In genomic region chr22:31134688-31135087, GRCh38 we compare ENCODE assay signal across 40 cellular contexts. TPM values are rescaled to one million over a fixed set of nuclear protein-coding genes. Genes with fewer than 3 reads are reported as not detected.
"Had no signal": no experiment of that assay in that cellular context is flagged by ENCODE, and none has a peak within 500 bp of the region (broad histone marks: within the 10 kb centered on the region; RNA-seq: fewer than 3 reads in every experiment).

No MANE protein-coding gene starts in this region.

- H3K9me3 ChIP-seq: adrenal gland, body of pancreas, colonic mucosa, gastrocnemius medialis, heart left ventricle had no signal

- H3K4me3 Mint-ChIP-seq: activated B cell treated with CpG ODN at 0.5 μM for 24 hours; activated CD8-positive, alpha-beta memory T cell treated with anti-CD3 and anti-CD28 coated beads, Interleukin-2, amount 10 ng/mL, durations not matched to agents 7 days and 5 days; activated CD8-positive, alpha-beta T cell treated with anti-CD3 and anti-CD28 coated beads for 36 hours; activated naive CD4-positive, alpha-beta T cell treated with anti-CD3 and anti-CD28 coated beads for 36 hours; activated naive CD4-positive, alpha-beta T cell treated with anti-CD3 and anti-CD28 coated beads, Interleukin-2, amount 50 U/mL, for 24 hours; activated naive CD8-positive, alpha-beta T cell treated with anti-CD3 and anti-CD28 coated beads for 36 hours; activated naive CD8-positive, alpha-beta T cell treated with anti-CD3 and anti-CD28 coated beads, Interleukin-2, amount 50 U/mL, for 24 hours; activated T-helper 1 cell treated with anti-CD3 and anti-CD28 coated beads, Interleukin-12 subunit alpha, Interleukin-12 subunit beta, Interleukin-2, Interleukin-4 antibody, amounts not matched to agents 30 ng/mL and 10 ng/mL and 1 ng/mL, durations not matched to agents 14 hours and 24 hours and 36 hours; T-cell; T-helper 1 cell treated with Interleukin-12 subunit alpha and Interleukin-12 subunit beta and Interleukin-4 antibody, amounts not matched to agents 30 μg/mL and 1 μg/mL, for 36 hours had no signal

- H3K27me3 ChIP-seq: adrenal gland, body of pancreas, cardiac muscle cell, colonic mucosa had no signal

- H3K4me3 ChIP-seq: adrenal gland, body of pancreas, cardiac muscle cell, colonic mucosa, gastrocnemius medialis, heart left ventricle had no signal

- H3K27ac ChIP-seq: adrenal gland, body of pancreas, colonic mucosa, gastrocnemius medialis, heart left ventricle, WERI-Rb-1 had no signal

- H3K4me1 ChIP-seq: adrenal gland, colonic mucosa, gastrocnemius medialis had no signal

- ATAC-seq: activated CD4-positive, CD25-positive, alpha-beta regulatory T cell treated with anti-CD3 and anti-CD28 coated beads, Interleukin-2, amount 50 U/mL, for 24 hours; activated CD8-positive, alpha-beta memory T cell treated with anti-CD3 and anti-CD28 coated beads, Interleukin-2, amount 10 ng/mL, durations not matched to agents 7 days and 5 days; activated CD8-positive, alpha-beta T cell treated with anti-CD3 and anti-CD28 coated beads for 36 hours; activated naive CD8-positive, alpha-beta T cell treated with anti-CD3 and anti-CD28 coated beads, Interleukin-2, amount 50 U/mL, for 24 hours; body of pancreas; esophagus mucosa; gastrocnemius medialis; T-cell had no signal

- H3K36me3 ChIP-seq: adrenal gland, cardiac muscle cell, colonic mucosa, gastrocnemius medialis, WERI-Rb-1 had no signal

- DNase-seq: activated B cell treated with CpG ODN at 0.5 μM for 24 hours; activated CD4-positive, alpha-beta T cell treated with anti-CD3 and anti-CD28 coated beads for 48 hours; activated CD4-positive, alpha-beta T cell treated with anti-CD3 and anti-CD28 coated beads, Interleukin-2, amount 50 U/mL, for 1 hour; activated CD4-positive, alpha-beta T cell treated with anti-CD3 and anti-CD28 coated beads, Interleukin-2, amount 50 U/mL, for 48 hours; activated CD8-positive, alpha-beta memory T cell treated with anti-CD3 and anti-CD28 coated beads, Interleukin-2, amount 10 ng/mL, durations not matched to agents 7 days and 5 days; activated CD8-positive, alpha-beta memory T cell treated with anti-CD3 and anti-CD28 coated beads, Interleukin-2, amount 50 U/mL, for 4 hours; activated CD8-positive, alpha-beta T cell treated with anti-CD3 and anti-CD28 coated beads for 36 hours; activated effector memory CD4-positive, alpha-beta T cell treated with anti-CD3 and anti-CD28 coated beads, Interleukin-2, amount 50 U/mL, for 16 hours; activated naive CD4-positive, alpha-beta T cell treated with anti-CD3 and anti-CD28 coated beads for 36 hours; activated naive CD8-positive, alpha-beta T cell treated with anti-CD3 and anti-CD28 coated beads for 36 hours; activated naive CD8-positive, alpha-beta T cell treated with anti-CD3 and anti-CD28 coated beads, Interleukin-2, amount 50 U/mL, for 24 hours; activated T-cell treated with anti-CD3 and anti-CD28 coated beads, Interleukin-2, amount 50 U/mL, for 1 hour; activated T-cell treated with anti-CD3 and anti-CD28 coated beads, Interleukin-2, amount 50 U/mL, for 48 hours; adrenal gland; amygdala; body of pancreas; central memory CD4-positive, alpha-beta T cell; cerebellar nuclear complex; colonic mucosa; effector CD8-positive, alpha-beta T cell; foreskin fibroblast; gastrocnemius medialis; glutamatergic neuron; heart left ventricle; T-cell; T1000; WERI-Rb-1 had no signal

- H3K9me3 Mint-ChIP-seq: activated B cell treated with CpG ODN at 0.5 μM for 24 hours; activated CD8-positive, alpha-beta T cell treated with anti-CD3 and anti-CD28 coated beads for 36 hours; activated naive CD4-positive, alpha-beta T cell treated with anti-CD3 and anti-CD28 coated beads for 36 hours; activated naive CD4-positive, alpha-beta T cell treated with anti-CD3 and anti-CD28 coated beads, Interleukin-2, amount 50 U/mL, for 24 hours; activated naive CD8-positive, alpha-beta T cell treated with anti-CD3 and anti-CD28 coated beads for 36 hours; activated naive CD8-positive, alpha-beta T cell treated with anti-CD3 and anti-CD28 coated beads, Interleukin-2, amount 50 U/mL, for 24 hours; activated T-helper 1 cell treated with anti-CD3 and anti-CD28 coated beads, Interleukin-12 subunit alpha, Interleukin-12 subunit beta, Interleukin-2, Interleukin-4 antibody, amounts not matched to agents 30 ng/mL and 10 ng/mL and 1 ng/mL, durations not matched to agents 14 hours and 24 hours and 36 hours; activated T-helper 2 cell treated with anti-CD3 and anti-CD28 coated beads, Interferon-gamma antibody, Interleukin-2, Interleukin-4, amounts not matched to agents 10 μg/mL and 5 μg/mL and 100 μg/mL, durations not matched to agents 14 hours and 24 hours and 36 hours; T-cell; T-helper 1 cell treated with Interleukin-12 subunit alpha and Interleukin-12 subunit beta and Interleukin-4 antibody, amounts not matched to agents 30 μg/mL and 1 μg/mL, for 36 hours had no signal

- H3K36me3 Mint-ChIP-seq: activated CD8-positive, alpha-beta memory T cell treated with anti-CD3 and anti-CD28 coated beads, Interleukin-2, amount 10 ng/mL, durations not matched to agents 7 days and 5 days; activated naive CD4-positive, alpha-beta T cell treated with anti-CD3 and anti-CD28 coated beads, Interleukin-2, amount 50 U/mL, for 24 hours; activated naive CD8-positive, alpha-beta T cell treated with anti-CD3 and anti-CD28 coated beads for 36 hours; T-cell had no signal

- H3K27ac Mint-ChIP-seq: activated B cell treated with CpG ODN at 0.5 μM for 24 hours; activated CD8-positive, alpha-beta memory T cell treated with anti-CD3 and anti-CD28 coated beads, Interleukin-2, amount 10 ng/mL, durations not matched to agents 7 days and 5 days; activated CD8-positive, alpha-beta T cell treated with anti-CD3 and anti-CD28 coated beads for 36 hours; activated naive CD4-positive, alpha-beta T cell treated with anti-CD3 and anti-CD28 coated beads for 36 hours; activated naive CD4-positive, alpha-beta T cell treated with anti-CD3 and anti-CD28 coated beads, Interleukin-2, amount 50 U/mL, for 24 hours; activated naive CD8-positive, alpha-beta T cell treated with anti-CD3 and anti-CD28 coated beads for 36 hours; activated naive CD8-positive, alpha-beta T cell treated with anti-CD3 and anti-CD28 coated beads, Interleukin-2, amount 50 U/mL, for 24 hours; activated T-helper 1 cell treated with anti-CD3 and anti-CD28 coated beads, Interleukin-12 subunit alpha, Interleukin-12 subunit beta, Interleukin-2, Interleukin-4 antibody, amounts not matched to agents 30 ng/mL and 10 ng/mL and 1 ng/mL, durations not matched to agents 14 hours and 24 hours and 36 hours; activated T-helper 2 cell treated with anti-CD3 and anti-CD28 coated beads, Interferon-gamma antibody, Interleukin-2, Interleukin-4, amounts not matched to agents 10 μg/mL and 5 μg/mL and 100 μg/mL, durations not matched to agents 14 hours and 24 hours and 36 hours; T-helper 1 cell treated with Interleukin-12 subunit alpha and Interleukin-12 subunit beta and Interleukin-4 antibody, amounts not matched to agents 30 μg/mL and 1 μg/mL, for 36 hours had no signal

- H3K4me1 Mint-ChIP-seq: activated B cell treated with CpG ODN at 0.5 μM for 24 hours; activated CD8-positive, alpha-beta memory T cell treated with anti-CD3 and anti-CD28 coated beads, Interleukin-2, amount 10 ng/mL, durations not matched to agents 7 days and 5 days; activated naive CD4-positive, alpha-beta T cell treated with anti-CD3 and anti-CD28 coated beads, Interleukin-2, amount 50 U/mL, for 24 hours; activated naive CD8-positive, alpha-beta T cell treated with anti-CD3 and anti-CD28 coated beads for 36 hours; activated naive CD8-positive, alpha-beta T cell treated with anti-CD3 and anti-CD28 coated beads, Interleukin-2, amount 50 U/mL, for 24 hours; T-cell had no signal

- FAIRE-seq: endometrium, endothelial cell of umbilical vein had no signal

- H3K27me3 Mint-ChIP-seq: activated CD8-positive, alpha-beta T cell treated with anti-CD3 and anti-CD28 coated beads for 36 hours; activated naive CD4-positive, alpha-beta T cell treated with anti-CD3 and anti-CD28 coated beads, Interleukin-2, amount 50 U/mL, for 24 hours; activated naive CD8-positive, alpha-beta T cell treated with anti-CD3 and anti-CD28 coated beads for 36 hours; activated naive CD8-positive, alpha-beta T cell treated with anti-CD3 and anti-CD28 coated beads, Interleukin-2, amount 50 U/mL, for 24 hours had no signal

RNA-seq across cellular contexts. Expression of gene PLA2G3, which starts 5.6 kb away (rescaled TPM):
- total RNA-seq: activated B cell treated with CpG ODN at 0.5 μM for 24 hours; activated CD8-positive, alpha-beta memory T cell treated with anti-CD3 and anti-CD28 coated beads for 36 hours; activated CD8-positive, alpha-beta memory T cell treated with anti-CD3 and anti-CD28 coated beads, Interleukin-2, amount 10 ng/mL, durations not matched to agents 7 days and 5 days; activated CD8-positive, alpha-beta T cell treated with anti-CD3 and anti-CD28 coated beads for 36 hours; activated naive CD4-positive, alpha-beta T cell treated with anti-CD3 and anti-CD28 coated beads for 36 hours; activated naive CD8-positive, alpha-beta T cell treated with anti-CD3 and anti-CD28 coated beads for 36 hours; activated T-helper 1 cell treated with anti-CD3 and anti-CD28 coated beads, Interleukin-12 subunit alpha, Interleukin-12 subunit beta, Interleukin-2, Interleukin-4 antibody, amounts not matched to agents 30 ng/mL and 10 ng/mL and 1 ng/mL, durations not matched to agents 14 hours and 24 hours and 36 hours; activated T-helper 2 cell treated with anti-CD3 and anti-CD28 coated beads, Interferon-gamma antibody, Interleukin-2, Interleukin-4, amounts not matched to agents 10 μg/mL and 5 μg/mL and 100 μg/mL, durations not matched to agents 14 hours and 24 hours and 36 hours; adrenal gland; aorta; body of pancreas; epithelial cell of proximal tubule; gastrocnemius medialis; heart left ventricle; T-cell; T-helper 2 cell treated with Interferon-gamma antibody and Interleukin-4, amounts not matched to agents 100 ng/mL and 5 ng/mL, for 36 hours had no signal
- polyA plus RNA-seq: heart left ventricle had no signal

RNA-seq across cellular contexts. Expression of gene INPP5J, which starts 11.9 kb away (rescaled TPM):
- total RNA-seq: activated T-helper 1 cell treated with anti-CD3 and anti-CD28 coated beads, Interleukin-12 subunit alpha, Interleukin-12 subunit beta, Interleukin-2, Interleukin-4 antibody, amounts not matched to agents 30 ng/mL and 10 ng/mL and 1 ng/mL, durations not matched to agents 14 hours and 24 hours and 36 hours; T-helper 2 cell treated with Interferon-gamma antibody and Interleukin-4, amounts not matched to agents 100 ng/mL and 5 ng/mL, for 36 hours had no signal
